ENCODE assay signal across 9 cellular contexts in the genomic region with DNA sequence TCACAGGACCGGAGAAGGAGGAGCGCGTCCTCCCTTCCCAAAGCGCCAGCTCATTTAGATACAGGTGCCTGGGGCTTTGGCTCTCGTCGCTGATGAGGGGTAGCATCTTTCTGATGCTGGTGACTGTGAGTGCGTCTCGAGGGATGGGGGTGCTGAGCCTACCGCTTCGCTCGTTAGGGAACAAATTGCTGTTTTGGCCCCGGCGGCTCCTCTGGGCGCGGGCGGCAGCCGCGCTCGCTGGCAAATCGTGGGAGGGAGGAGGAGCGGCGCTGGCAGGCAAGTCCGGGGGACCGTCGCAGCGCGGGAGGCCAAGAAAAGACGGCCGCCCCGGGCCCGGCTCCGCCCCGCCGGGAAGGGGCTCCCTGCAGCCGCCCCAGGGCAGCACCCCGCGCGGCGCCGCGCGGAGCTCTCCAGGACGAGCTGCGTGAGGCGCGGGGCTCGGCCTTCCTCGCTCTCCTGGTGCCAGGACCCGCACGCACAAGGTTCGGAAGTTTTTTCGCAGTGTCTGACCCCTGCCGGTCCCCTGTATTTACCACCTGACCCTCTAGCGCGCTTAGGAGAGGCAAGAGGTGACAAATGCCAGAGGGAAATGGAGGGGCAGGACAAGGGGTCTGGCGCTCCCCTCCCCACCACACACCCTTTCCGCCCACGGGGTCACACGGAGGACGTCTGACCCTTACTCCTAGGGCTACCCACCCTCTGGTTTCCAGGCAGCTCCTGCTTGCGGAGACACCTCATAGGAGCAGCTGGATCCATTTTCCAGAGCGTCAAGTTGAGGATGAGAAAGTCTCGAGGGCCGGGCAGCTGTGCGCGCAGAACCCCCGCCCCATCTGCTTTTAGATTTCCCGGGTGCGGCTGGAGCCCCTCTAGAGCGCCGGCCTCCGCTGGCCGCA. TPM values are rescaled to one million over a fixed set of nuclear protein-coding genes. Genes with fewer than 3 reads are reported as not detected.
A peak's percentile ranks its signal among the peaks of the same experiment; 100 is the strongest.
DNase-seq lines count a peak whose midpoint lies in the region; FAIRE-seq and TF ChIP-seq lines count a peak whose summit lies in the region.
"Had no signal": no experiment of that assay in that cellular context is flagged by ENCODE, and none has a peak within 500 bp of the region (broad histone marks: within the 10 kb centered on the region; RNA-seq: fewer than 3 reads in every experiment).

No MANE protein-coding gene starts in this region.

- peaks cover 5% of the 10 kb centered on the region for H3K4me1 Mint-ChIP-seq in astrocyte (ENCODE audit: low read depth, unreplicated experiment)

- H3K27ac ChIP-seq in astrocyte (ENCODE audit: low read depth, low read length) (no peak overlapping the region), keratinocyte (ENCODE audit: control insufficient read depth, insufficient read depth, low read length) (no peak overlapping the region)

- H3K36me3 ChIP-seq in NT2/D1 (ENCODE audit: insufficient read depth, insufficient read length, low read length) (no peaks in the 10 kb centered on the region), astrocyte (ENCODE audit: insufficient read depth, low read length) (no peaks in the 10 kb centered on the region), keratinocyte (ENCODE audit: control insufficient read depth in 2 of 2, extremely low read depth in 1 of 2, insufficient read depth in 2 of 2, low read length in 2 of 2) (no peaks in the 10 kb centered on the region)

- H3K36me3 Mint-ChIP-seq in astrocyte (ENCODE audit: low read depth, unreplicated experiment), result peaks cover 2% of the 10 kb centered on the region

- DNase-seq in DMS 273 (lab: John Stamatoyannopoulos, UW; ENCODE audit: unreplicated experiment) (peak; percentile 70), DMS 273 treated with DMSO at 0.1 percent for 48 hours (lab: John Stamatoyannopoulos, UW) (no peak), NT2/D1 (ENCODE audit: low read depth, low spot score) (no peak), astrocyte (ENCODE audit: low read depth) (no peak), keratinocyte (ENCODE audit: low read depth, low spot score) (no peak), NCI-H2029 (lab: John Stamatoyannopoulos, UW) (no peak), NCI-H345 (lab: John Stamatoyannopoulos, UW) (no peak)
- DNase-seq in stimulated activated CD4-positive, alpha-beta T cell treated with anti-CD3 and anti-CD28 coated beads, Interleukin-2, amount 100 ng/mL, for 4 hours (ENCODE audit: low read depth), result peak; percentile 44

- dilution Hi-C loops in keratinocyte (cut with MboI; ENCODE audit: extremely low pct_ligation_motif_present, low sequenced_read_pairs), result no loop called here

- TF ChIP-seq CTCF in astrocyte (IDR thresholded peaks at IDR 0.05; ENCODE audit: insufficient read depth, low read depth, low read length) (no peak), keratinocyte (optimal IDR thresholded peaks at IDR 0.05 in 1 of 3, IDR thresholded peaks at IDR 0.05 in 1 of 3, conservative IDR thresholded peaks at IDR 0.05 in 1 of 3; ENCODE audit: extremely low read depth in 1 of 3, insufficient read depth in 2 of 3, low read length in 3 of 3) (no peak)

- H3K9me3 Mint-ChIP-seq in astrocyte (ENCODE audit: unreplicated experiment), result no peaks in the 10 kb centered on the region

- no peaks in the 10 kb centered on the region for H3K79me2 ChIP-seq in astrocyte (ENCODE audit: insufficient read depth, low read length)
- no peaks in the 10 kb centered on the region for H3K79me2 ChIP-seq in keratinocyte (ENCODE audit: control insufficient read depth, insufficient read depth, low read length)

- peaks cover 17% of the 10 kb centered on the region for H3K4me1 ChIP-seq in NT2/D1 (ENCODE audit: insufficient read depth, insufficient read length)
- H3K4me1 ChIP-seq in astrocyte (ENCODE audit: insufficient read depth, low read length), result peaks cover 13% of the 10 kb centered on the region
- peaks cover 45% of the 10 kb centered on the region for H3K4me1 ChIP-seq in keratinocyte (ENCODE audit: control insufficient read depth, extremely low read depth, insufficient read depth, low read length)

- H3K9me3 ChIP-seq in NT2/D1 (ENCODE audit: insufficient read depth, low read length) (no peaks in the 10 kb centered on the region), astrocyte (ENCODE audit: insufficient read depth, low read depth, low read length) (no peaks in the 10 kb centered on the region), keratinocyte (ENCODE audit: control insufficient read depth, low read depth, low read length) (no peaks in the 10 kb centered on the region)

- H2AFZ ChIP-seq in astrocyte (ENCODE audit: low read depth, low read length) (no peak overlapping the region), keratinocyte (ENCODE audit: control insufficient read depth, low read length) (peak overlapping the region; percentile 33)

- H3K27me3 ChIP-seq in NT2/D1 (ENCODE audit: insufficient read depth, insufficient read length) (peaks cover 61% of the 10 kb centered on the region), astrocyte (ENCODE audit: insufficient read depth, low read length) (peaks cover 35% of the 10 kb centered on the region), keratinocyte (ENCODE audit: control insufficient read depth, extremely low read depth, insufficient read depth, low read length) (peaks cover 32% of the 10 kb centered on the region)

- FAIRE-seq in astrocyte (lab: Jason Lieb, UNC), result no peak
- no peak for FAIRE-seq in keratinocyte (lab: Jason Lieb, UNC)
- FAIRE-seq: A204.1 had no signal

- no peaks in the 10 kb centered on the region for H3K9me1 ChIP-seq in keratinocyte (ENCODE audit: control insufficient read depth, extremely low read depth, insufficient read depth, low read length)

- H3K4me2 ChIP-seq in astrocyte (ENCODE audit: low read length) (peak overlapping the region; percentile 73), keratinocyte (ENCODE audit: control insufficient read depth, extremely low read depth, insufficient read depth, low read depth, low read length) (peak overlapping the region; percentile 74)

- peaks cover 53% of the 10 kb centered on the region for H3K27me3 Mint-ChIP-seq in astrocyte (ENCODE audit: low read depth, unreplicated experiment)

- H3K9ac ChIP-seq in NT2/D1 (ENCODE audit: insufficient read length, low read depth) (peak overlapping the region; percentile 64), astrocyte (ENCODE audit: low read length) (no peak overlapping the region), keratinocyte (ENCODE audit: control insufficient read depth, extremely low read depth, insufficient read depth, low read length) (no peak overlapping the region)

- H3K4me3 Mint-ChIP-seq in astrocyte (ENCODE audit: unreplicated experiment), result peak overlapping the region; percentile 54

- H3K27ac Mint-ChIP-seq in astrocyte (ENCODE audit: unreplicated experiment), result no peak overlapping the region

- peak overlapping the region; percentile 51 for H3K4me3 ChIP-seq in NT2/D1 (ENCODE audit: insufficient read length, low read depth)
- peak overlapping the region; percentile 6 for H3K4me3 ChIP-seq in astrocyte (ENCODE audit: insufficient read depth, low read depth, low read length)
- H3K4me3 ChIP-seq in keratinocyte (ENCODE audit: control insufficient read depth in 2 of 3, extremely low read depth in 1 of 3, insufficient read depth in 2 of 3, low read depth in 1 of 3, low read length in 3 of 3), result peak overlapping the region in 2 of 3 experiments; percentile 32 to 56

- peaks cover 9% of the 10 kb centered on the region for H4K20me1 ChIP-seq in astrocyte (ENCODE audit: insufficient read depth, low read length)
- H4K20me1 ChIP-seq in keratinocyte (ENCODE audit: control insufficient read depth, extremely low read depth, insufficient read depth, low read length), result peaks cover 3% of the 10 kb centered on the region

RNA-seq across cellular contexts. Expression of gene KCNH3, which starts 0.9 kb away (rescaled TPM):
- 0.14 TPM in 1 of 2 replicates, not detected in the other for total RNA-seq in astrocyte
- polyA plus RNA-seq in keratinocyte, result 0.08 to 0.21 TPM (median 0.16 TPM) in 3 replicates
- polyA plus RNA-seq in keratinocyte (2011; ENCODE audit: low read depth), result not detected
- 0.06 and 0.23 TPM in 2 replicates for polyA plus RNA-seq in keratinocyte (2011; cell fraction: cytosol; rRNA removed)
- 0.20 and 0.64 TPM in 2 replicates for polyA plus RNA-seq in keratinocyte (2011; cell fraction: nucleus; rRNA removed)
- polyA plus RNA-seq in keratinocyte (2012; ENCODE audit: low replicate concordance), result 0.30 and 0.57 TPM in 2 replicates
- polyA minus RNA-seq in keratinocyte, result 0.03 to 0.23 TPM (median 0.23 TPM) in 3 replicates
- not detected for polyA minus RNA-seq in keratinocyte (2011; cell fraction: cytosol; rRNA and poly(A)+ RNA removed)
- 0.32 and 0.39 TPM in 2 replicates for polyA minus RNA-seq in keratinocyte (2011; cell fraction: nucleus; rRNA and poly(A)+ RNA removed)

RNA-seq across cellular contexts. Expression of gene MCRS1, which starts 30.0 kb away (rescaled TPM):
- 41.3 and 45.2 TPM in 2 replicates for total RNA-seq in astrocyte
- 40.7 to 55.8 TPM (median 49.3 TPM) in 3 replicates for polyA plus RNA-seq in keratinocyte
- 31.3 TPM for polyA plus RNA-seq in keratinocyte (2011; ENCODE audit: low read depth)
- 30.4 and 51.8 TPM in 2 replicates for polyA plus RNA-seq in keratinocyte (2011; cell fraction: cytosol; rRNA removed)
- polyA plus RNA-seq in keratinocyte (2011; cell fraction: nucleus; rRNA removed), result 50.5 and 59.7 TPM in 2 replicates
- polyA plus RNA-seq in keratinocyte (2012; ENCODE audit: low replicate concordance), result 26.4 and 47.7 TPM in 2 replicates
- polyA minus RNA-seq in keratinocyte, result 51.0 to 95.2 TPM (median 52.9 TPM) in 3 replicates
- polyA minus RNA-seq in keratinocyte (2011; cell fraction: cytosol; rRNA and poly(A)+ RNA removed), result 49.9 TPM
- 15.7 and 16.5 TPM in 2 replicates for polyA minus RNA-seq in keratinocyte (2011; cell fraction: nucleus; rRNA and poly(A)+ RNA removed)

Comparison
In these comparisons a context has a peak if more than half of its experiments do, and no peak if none do; other contexts are left out.
1. DNase-seq: peak in DMS 273 (single experiment) and stimulated activated CD4-positive, alpha-beta T cell treated with anti-CD3 and anti-CD28 coated beads, Interleukin-2, amount 100 ng/mL, for 4 hours (single experiment); none in DMS 273 treated with DMSO at 0.1 percent for 48 hours (single experiment), NT2/D1 (single experiment), astrocyte (single experiment), keratinocyte (single experiment), NCI-H2029 (single experiment) and NCI-H345 (single experiment).
2. Peak in every context shown above with its lines, with median percentiles within 50 percentile points of each other: H3K4me3 ChIP-seq.